ENCODE assay signal across 5 cellular contexts in genomic region chr7:103031024-103031423, GRCh38.
"Had no signal": no experiment of that assay in that cellular context is flagged by ENCODE, and none has a peak within 500 bp of the region (broad histone marks: within the 10 kb centered on the region; RNA-seq: fewer than 3 reads in every experiment).

No MANE protein-coding gene starts in this region.

- H3K9me3 Mint-ChIP-seq: IgD-negative memory B cell had no signal

- FAIRE-seq: HTR-8/SVneo had no signal

- H3K27me3 Mint-ChIP-seq: IgD-negative memory B cell had no signal

- H3K27ac ChIP-seq: HL-60 had no signal

- DNase-seq: KBM-7, KG1 had no signal

- H3K4me1 Mint-ChIP-seq: IgD-negative memory B cell had no signal

- H3K4me3 Mint-ChIP-seq: IgD-negative memory B cell had no signal
